ENCODE assay signal across 18 cellular contexts in the genomic region with DNA sequence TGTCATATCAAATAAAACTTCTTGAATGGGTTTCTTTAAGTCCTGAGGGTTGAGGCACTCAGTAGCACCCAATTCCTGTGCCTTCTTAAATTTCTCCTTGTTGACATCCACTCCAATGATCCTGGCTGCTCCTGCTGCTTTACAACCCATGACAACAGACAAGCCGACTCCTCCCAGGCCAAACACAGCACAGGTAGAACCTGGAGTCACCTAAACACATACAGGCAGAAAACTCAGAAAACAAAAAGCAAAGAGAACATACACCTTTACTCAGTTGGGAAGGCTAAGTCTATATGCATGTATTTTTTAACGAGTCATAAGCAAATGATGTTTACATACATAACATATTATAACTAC. TPM values are rescaled to one million over a fixed set of nuclear protein-coding genes. Genes with fewer than 3 reads are reported as not detected.
"Had no signal": no experiment of that assay in that cellular context is flagged by ENCODE, and none has a peak within 500 bp of the region (broad histone marks: within the 10 kb centered on the region; RNA-seq: fewer than 3 reads in every experiment).

No MANE protein-coding gene starts in this region.

- H3K9me3 Mint-ChIP-seq: activated CD4-positive, alpha-beta memory T cell treated with anti-CD3 and anti-CD28 coated beads for 36 hours; activated naive CD4-positive, alpha-beta T cell treated with anti-CD3 and anti-CD28 coated beads, Interleukin-2, amount 10 ng/mL, durations not matched to agents 7 days and 5 days; activated T-cell treated with anti-CD3 and anti-CD28 coated beads, Interleukin-2, amount 50 U/mL, for 24 hours; naive thymus-derived CD4-positive, alpha-beta T cell had no signal

- H3K27ac ChIP-seq: colonic mucosa, foreskin keratinocyte had no signal

- H3K36me3 ChIP-seq: colonic mucosa, right atrium auricular region had no signal

- ATAC-seq: foreskin keratinocyte; naive thymus-derived CD4-positive, alpha-beta T cell had no signal

- H3K4me1 ChIP-seq: foreskin keratinocyte, right atrium auricular region had no signal

- H3K27me3 ChIP-seq: colonic mucosa, foreskin keratinocyte, right atrium auricular region had no signal

- DNase-seq: activated CD4-positive, alpha-beta memory T cell treated with anti-CD3 and anti-CD28 coated beads for 36 hours; activated naive CD4-positive, alpha-beta T cell treated with anti-CD3 and anti-CD28 coated beads, Interleukin-2, amount 10 ng/mL, durations not matched to agents 7 days and 5 days; activated T-cell treated with anti-CD3 and anti-CD28 coated beads, Interleukin-2, amount 50 U/mL, for 24 hours; colonic mucosa; effector CD4-positive, alpha-beta T cell; foreskin keratinocyte; naive thymus-derived CD4-positive, alpha-beta T cell; posterior cingulate gyrus; stimulated activated CD4-positive, alpha-beta T cell treated with anti-CD3 and anti-CD28 coated beads, Interleukin-15, amount 100 ng/mL, for 24 hours; stimulated activated CD4-positive, alpha-beta T cell treated with anti-CD3 and anti-CD28 coated beads, Interleukin-4, amount 100 ng/mL, for 24 hours; stimulated activated naive CD4-positive, alpha-beta T cell treated with Interleukin-2 at 50 U/mL for 16 hours had no signal

- H3K4me3 Mint-ChIP-seq: activated CD4-positive, alpha-beta memory T cell treated with anti-CD3 and anti-CD28 coated beads for 36 hours; activated naive CD4-positive, alpha-beta T cell treated with anti-CD3 and anti-CD28 coated beads, Interleukin-2, amount 10 ng/mL, durations not matched to agents 7 days and 5 days; activated T-cell treated with anti-CD3 and anti-CD28 coated beads, Interleukin-2, amount 50 U/mL, for 24 hours; naive thymus-derived CD4-positive, alpha-beta T cell had no signal

- H3K4me1 Mint-ChIP-seq: activated naive CD4-positive, alpha-beta T cell treated with anti-CD3 and anti-CD28 coated beads, Interleukin-2, amount 10 ng/mL, durations not matched to agents 7 days and 5 days; naive thymus-derived CD4-positive, alpha-beta T cell had no signal

- H3K4me3 ChIP-seq: colonic mucosa, lung, right atrium auricular region had no signal

- H3K36me3 Mint-ChIP-seq: activated CD4-positive, alpha-beta memory T cell treated with anti-CD3 and anti-CD28 coated beads for 36 hours; activated naive CD4-positive, alpha-beta T cell treated with anti-CD3 and anti-CD28 coated beads, Interleukin-2, amount 10 ng/mL, durations not matched to agents 7 days and 5 days had no signal

- H3K27ac Mint-ChIP-seq: activated CD4-positive, alpha-beta memory T cell treated with anti-CD3 and anti-CD28 coated beads for 36 hours; activated naive CD4-positive, alpha-beta T cell treated with anti-CD3 and anti-CD28 coated beads, Interleukin-2, amount 10 ng/mL, durations not matched to agents 7 days and 5 days; activated T-cell treated with anti-CD3 and anti-CD28 coated beads, Interleukin-2, amount 50 U/mL, for 24 hours; naive thymus-derived CD4-positive, alpha-beta T cell had no signal

- H3K9me3 ChIP-seq: colonic mucosa, right atrium auricular region had no signal

- H3K27me3 Mint-ChIP-seq: activated CD4-positive, alpha-beta memory T cell treated with anti-CD3 and anti-CD28 coated beads for 36 hours; activated T-cell treated with anti-CD3 and anti-CD28 coated beads, Interleukin-2, amount 50 U/mL, for 24 hours had no signal

RNA-seq across cellular contexts. Expression of gene ADH6, which starts 10.3 kb away (rescaled TPM):
- total RNA-seq: activated CD4-positive, alpha-beta memory T cell treated with anti-CD3 and anti-CD28 coated beads for 36 hours; cardiac septum; endothelial cell of umbilical vein; foreskin keratinocyte; mononuclear cell; naive thymus-derived CD4-positive, alpha-beta T cell; skeletal muscle tissue; T-helper 1 cell treated with Interleukin-12 subunit alpha and Interleukin-12 subunit beta and Interleukin-4 antibody, amounts not matched to agents 30 ng/mL and 1 ng/mL, for 36 hours had no signal
- polyA plus RNA-seq: endothelial cell of umbilical vein; foreskin keratinocyte; naive thymus-derived CD4-positive, alpha-beta T cell had no signal
